ENCODE assay signal across 26 cellular contexts in the genomic region with DNA sequence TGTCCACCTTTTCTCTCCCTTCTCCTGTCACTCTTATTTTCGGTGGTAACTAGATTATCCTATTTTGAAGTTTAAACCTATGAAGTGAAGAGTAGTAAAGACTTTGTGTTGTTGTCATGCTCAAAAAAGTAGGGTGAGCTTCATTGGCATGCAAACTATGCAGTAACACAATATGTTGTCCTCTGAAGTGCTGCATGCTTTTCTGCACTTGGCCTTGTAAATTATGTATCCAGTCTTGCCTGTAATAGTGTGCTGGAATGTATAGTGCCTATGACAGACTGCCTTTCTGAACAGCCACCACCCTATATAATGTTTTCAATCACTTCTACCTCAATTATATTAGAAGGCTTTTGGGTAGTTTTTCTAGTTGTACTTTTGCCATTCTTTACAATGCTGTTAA.
"Had no signal": no experiment of that assay in that cellular context is flagged by ENCODE, and none has a peak within 500 bp of the region (broad histone marks: within the 10 kb centered on the region; RNA-seq: fewer than 3 reads in every experiment).

No MANE protein-coding gene starts in this region.

- H3K4me1 ChIP-seq: ascending aorta, body of pancreas had no signal

- H3K27ac ChIP-seq: ascending aorta, body of pancreas, SK-N-MC had no signal

- H3K36me3 ChIP-seq: ascending aorta had no signal

- H3K4me3 ChIP-seq: ascending aorta, body of pancreas, SK-N-MC had no signal

- H3K27me3 ChIP-seq: ascending aorta, body of pancreas had no signal

- DNase-seq: activated CD4-positive, alpha-beta T cell treated with anti-CD3 and anti-CD28 coated beads for 48 hours; activated CD4-positive, alpha-beta T cell treated with anti-CD3 and anti-CD28 coated beads, Interleukin-2, amount 50 U/mL, for 4 hours; activated CD4-positive, CD25-positive, alpha-beta regulatory T cell treated with anti-CD3 and anti-CD28 coated beads, Interleukin-2, amount 50 U/mL, for 72 hours; activated CD8-positive, alpha-beta memory T cell treated with anti-CD3 and anti-CD28 coated beads, Interleukin-2, amount 50 U/mL, for 48 hours; activated CD8-positive, alpha-beta T cell treated with anti-CD3 and anti-CD28 coated beads, Interleukin-2, amount 10 ng/mL, durations not matched to agents 7 days and 5 days; activated effector memory CD4-positive, alpha-beta T cell treated with Interleukin-2 at 50 U/mL for 16 hours; activated naive CD4-positive, alpha-beta T cell; activated T-cell treated with anti-CD3 and anti-CD28 coated beads, Interleukin-2, amount 50 U/mL, for 1 hour; amniotic stem cell; body of pancreas; central memory CD4-positive, alpha-beta T cell; MM.1S; NCI-H1105; NCI-H1436; NCI-H1694 treated with DMSO at 0.1 percent for 48 hours; NCI-H2029 treated with DMSO at 0.1 percent for 48 hours; NCI-H345; NCI-H510A; NCI-H69; NK-92 treated with Interleukin-12 subunit alpha and Interleukin-12 subunit beta, amount 100 ng/mL, for 24 hours; OCI-M1; RPMI8226 had no signal

- H3K9me3 ChIP-seq: ascending aorta, body of pancreas had no signal

- ATAC-seq: activated CD8-positive, alpha-beta T cell treated with anti-CD3 and anti-CD28 coated beads, Interleukin-2, amount 10 ng/mL, durations not matched to agents 7 days and 5 days; body of pancreas; Panc1; Right ventricle myocardium inferior had no signal
